Comparison of ENCODE assay signal across 1 cellular context in genomic region chr7:21412291-21412896, GRCh38.
TF ChIP-seq lines count a peak whose summit lies in the region.

No MANE protein-coding gene starts in this region.

TF ChIP-seq in GM12878, 131 proteins besides CTCF, POLR2A, EP300 and RAD21 (continued from another document):
- TF ChIP-seq IKZF1 (conservative IDR thresholded peaks at IDR 0.05), result peak; percentile 40; the same call in 1 of the 2 replicates
- no peak for TF ChIP-seq CEBPZ (IDR thresholded peaks at IDR 0.05; ENCODE audit: low read depth, low read length)
- TF ChIP-seq RUNX3 (IDR thresholded peaks at IDR 0.05; ENCODE audit: low read length), result peak; percentile 16; the same call in 1 of the 2 replicates
- TF ChIP-seq TCF3 (IDR thresholded peaks at IDR 0.05; ENCODE audit: borderline replicate concordance, insufficient read depth, low read depth, low read length), result no peak
- TF ChIP-seq ASH2L (IDR thresholded peaks at IDR 0.05; ENCODE audit: borderline replicate concordance, low read depth), result 0 out of 2 replicates have a peak, but pooled peaks have one; percentile 59
- TF ChIP-seq ATF7 (IDR thresholded peaks at IDR 0.05; ENCODE audit: low read depth), result 0 out of 2 replicates have a peak, but pooled peaks have one; percentile 25
- TF ChIP-seq SKIL (IDR thresholded peaks at IDR 0.05; ENCODE audit: low read depth, poor library complexity, severe bottlenecking), result peak; percentile 27
- peak; percentile 62 for TF ChIP-seq MEF2B (IDR thresholded peaks at IDR 0.05; ENCODE audit: partially characterized antibody, poor library complexity, severe bottlenecking)
- TF ChIP-seq RAD51 (IDR thresholded peaks at IDR 0.05), result peak; percentile 72
- TF ChIP-seq, protein P1, sequence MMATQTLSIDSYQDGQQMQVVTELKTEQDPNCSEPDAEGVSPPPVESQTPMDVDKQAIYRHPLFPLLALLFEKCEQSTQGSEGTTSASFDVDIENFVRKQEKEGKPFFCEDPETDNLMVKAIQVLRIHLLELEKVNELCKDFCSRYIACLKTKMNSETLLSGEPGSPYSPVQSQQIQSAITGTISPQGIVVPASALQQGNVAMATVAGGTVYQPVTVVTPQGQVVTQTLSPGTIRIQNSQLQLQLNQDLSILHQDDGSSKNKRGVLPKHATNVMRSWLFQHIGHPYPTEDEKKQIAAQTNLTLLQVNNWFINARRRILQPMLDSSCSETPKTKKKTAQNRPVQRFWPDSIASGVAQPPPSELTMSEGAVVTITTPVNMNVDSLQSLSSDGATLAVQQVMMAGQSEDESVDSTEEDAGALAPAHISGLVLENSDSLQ (IDR thresholded peaks at IDR 0.05), result no peak
